ENCODE assay signal across 11 cellular contexts in genomic region chr6:34144581-34145160, GRCh38. TPM values are rescaled to one million over a fixed set of nuclear protein-coding genes. Genes with fewer than 3 reads are reported as not detected.
DNase-seq lines count a peak whose midpoint lies in the region; ATAC-seq and TF ChIP-seq lines count a peak whose summit lies in the region.
"Had no signal": no experiment of that assay in that cellular context is flagged by ENCODE, and none has a peak within 500 bp of the region (broad histone marks: within the 10 kb centered on the region; RNA-seq: fewer than 3 reads in every experiment).

No MANE protein-coding gene starts in this region.

- H4K5ac ChIP-seq in H9 (ENCODE audit: insufficient read length, low read depth, low read length), result no peak overlapping the region

- H3K4me3 Mint-ChIP-seq in H9, result peak overlapping the region; percentile 60 to 83
- peak overlapping the region; percentile 58 for H3K4me3 Mint-ChIP-seq in central memory CD8-positive, alpha-beta T cell
- H3K4me3 Mint-ChIP-seq in nephron, result peak overlapping the region; percentile 60 to 69 (median 64)

- no peak overlapping the region for H3K27ac Mint-ChIP-seq in H9
- no peak overlapping the region for H3K27ac Mint-ChIP-seq in central memory CD8-positive, alpha-beta T cell (ENCODE audit: low read depth)
- no peak overlapping the region for H3K27ac Mint-ChIP-seq in nephron

- BruUV-seq in A673 (replicated peaks; lab: Mats Ljungman, UMichigan), result no TSS peak

- no peaks in the 10 kb centered on the region for H4K20me1 ChIP-seq in H9 (ENCODE audit: control insufficient read depth, insufficient read depth, insufficient read length)

- no peak overlapping the region for H3K4ac ChIP-seq in H9 (ENCODE audit: low read depth, low read length)

- H2AK5ac ChIP-seq in H9 (ENCODE audit: insufficient read length, low read length), result no peak overlapping the region

- H3K27ac ChIP-seq in A673 (ENCODE audit: low read depth, low read length, poor library complexity, severe bottlenecking), result no peak overlapping the region
- H3K27ac ChIP-seq in H9 (ENCODE audit: insufficient read length, low read depth, low read length), result no peak overlapping the region
- H3K27ac ChIP-seq: brain microvascular endothelial cell had no signal

- H3K4me1 ChIP-seq in A673 (ENCODE audit: insufficient read depth, low read length, poor library complexity, severe bottlenecking) (peaks cover 16% of the 10 kb centered on the region), H9 (ENCODE audit: insufficient read depth, low read length) (peaks cover 12% of the 10 kb centered on the region; the same call in 1 of the 2 replicates)

- no peak overlapping the region for H2AFZ ChIP-seq in H9 (ENCODE audit: low read length)

- H3K4me1 Mint-ChIP-seq in H9 (peaks cover 49 to 65% of the 10 kb centered on the region in 2 experiments), nephron (peaks cover 51% of the 10 kb centered on the region)
- peaks cover 14% of the 10 kb centered on the region for H3K4me1 Mint-ChIP-seq in central memory CD8-positive, alpha-beta T cell

- 0 out of 2 replicates have a peak overlapping the region, but pooled peaks have one; percentile 9 for H3K14ac ChIP-seq in H9 (ENCODE audit: insufficient read depth, low read length)

- no peaks in the 10 kb centered on the region for H3K9me3 ChIP-seq in A673 (ENCODE audit: low read depth, low read length, poor library complexity, severe bottlenecking)
- H3K9me3 ChIP-seq in H9 (ENCODE audit: control insufficient read depth, low read depth, low read length), result no peaks in the 10 kb centered on the region

- intact Hi-C loops in A673 (cut with micrococcal nuclease; ENCODE audit: unreplicated experiment), result no loop called here
- intact Hi-C loops in sciatic nerve (cut with DNase I), result no loop called here

- H4K8ac ChIP-seq in H9 (replicated peaks; ENCODE audit: insufficient read length, low read depth, low read length), result no peak overlapping the region

- DNase-seq in A673 (ENCODE audit: low spot score), result no peak
- DNase-seq in H9, result peak; percentile 29
- no peak for DNase-seq in central memory CD8-positive, alpha-beta T cell (ENCODE audit: low spot score in 2 of 2)
- DNase-seq in NCI-H1105 treated with DMSO at 0.1 percent for 48 hours (lab: John Stamatoyannopoulos, UW), result no peak
- no peak for DNase-seq in NCI-H1694 treated with DMSO at 0.1 percent for 48 hours (lab: John Stamatoyannopoulos, UW)
- DNase-seq in sciatic nerve (ENCODE audit: low spot score), result no peak
- no peak for DNase-seq in NCI-H1694 (lab: John Stamatoyannopoulos, UW)

- POLR2A ChIA-PET in A673 (lab: Charles Lee; ENCODE audit: low non-redundant PET), result no interaction called here

- H3K9me3 Mint-ChIP-seq in H9 (no peaks in the 10 kb centered on the region), nephron (no peaks in the 10 kb centered on the region)
- H3K9me3 Mint-ChIP-seq in central memory CD8-positive, alpha-beta T cell, result no peaks in the 10 kb centered on the region

- H3K36me3 Mint-ChIP-seq in H9 (ENCODE audit: insufficient read depth in 1 of 3, low read depth in 3 of 3) (no peaks in the 10 kb centered on the region; a peak in 1 of 7 replicates), nephron (ENCODE audit: low read depth) (no peaks in the 10 kb centered on the region)
- peaks cover 4% of the 10 kb centered on the region for H3K36me3 Mint-ChIP-seq in central memory CD8-positive, alpha-beta T cell (ENCODE audit: insufficient read depth)

- H3K56ac ChIP-seq in H9 (ENCODE audit: insufficient read length, low read depth, low read length), result no peak overlapping the region

- ATAC-seq in central memory CD8-positive, alpha-beta T cell (replicated peaks; ENCODE audit: extremely low read depth, poor library complexity, severe bottlenecking), result no peak
- no peak for ATAC-seq in sciatic nerve

- H4K91ac ChIP-seq in H9 (ENCODE audit: insufficient read length, low read depth, low read length), result no peak overlapping the region

- no peak overlapping the region for H3K23ac ChIP-seq in H9 (ENCODE audit: insufficient read length, low read depth, low read length)

- peak overlapping the region; percentile 46 for H3K4me3 ChIP-seq in A673 (ENCODE audit: low read depth, low read length, poor library complexity, severe bottlenecking)

- H3K27me3 Mint-ChIP-seq in H9 (ENCODE audit: low read depth) (peaks cover 88% of the 10 kb centered on the region), nephron (ENCODE audit: low read depth) (peaks cover 84% of the 10 kb centered on the region)
- H3K27me3 Mint-ChIP-seq in central memory CD8-positive, alpha-beta T cell, result peaks cover 68% of the 10 kb centered on the region

- no peak overlapping the region for H2BK120ac ChIP-seq in H9 (ENCODE audit: low read depth, low read length, poor library complexity, severe bottlenecking)

- peak overlapping the region; percentile 48 for H3K4me2 ChIP-seq in H9 (ENCODE audit: insufficient read depth, insufficient read length, low read length)

- no peak overlapping the region for H2BK15ac ChIP-seq in H9 (ENCODE audit: low read depth, low read length)

- no peak overlapping the region for H2BK5ac ChIP-seq in H9 (ENCODE audit: insufficient read length, low read length)

- no peaks in the 10 kb centered on the region for H3K79me1 ChIP-seq in H9 (ENCODE audit: insufficient read depth, low read depth, low read length, poor library complexity, severe bottlenecking)

- TF ChIP-seq CTCF in A673 (conservative IDR thresholded peaks at IDR 0.05; ENCODE audit: low read depth, low read length) (no peak), H9 (conservative IDR thresholded peaks at IDR 0.05) (no peak), nephron (IDR thresholded peaks at IDR 0.05; ENCODE audit: unreplicated experiment in 3 of 3) (no peak)

- H3T11ph ChIP-seq in H9 (ENCODE audit: low read length), result no peak overlapping the region

- no peak overlapping the region for H2BK20ac ChIP-seq in H9 (ENCODE audit: low read depth, low read length, poor library complexity, severe bottlenecking)

- peaks cover 31% of the 10 kb centered on the region for H3K27me3 ChIP-seq in A673 (replicated peaks; ENCODE audit: insufficient read depth, low read depth, low read length, poor library complexity)
- H3K27me3 ChIP-seq in H9 (ENCODE audit: insufficient read depth, low read length), result peaks cover 7% of the 10 kb centered on the region; the same call in 1 of the 2 replicates

- no CpG with 5 or more reads among the region's 58 CpGs for WGBS in H9 (ENCODE audit: extremely low coverage, insufficient read length, low lambda C conversion rate)

- no peak overlapping the region for H3K18ac ChIP-seq in H9 (ENCODE audit: insufficient read length, low read depth, low read length)

- no peak overlapping the region for H3K9ac ChIP-seq in H9 (ENCODE audit: extremely low read depth, insufficient read length, low read length)

- H2BK12ac ChIP-seq in H9 (ENCODE audit: insufficient read length, low read depth, low read length), result no peak overlapping the region

- peaks cover 20% of the 10 kb centered on the region for H3K23me2 ChIP-seq in H9 (ENCODE audit: insufficient read length, low read depth, low read length, poor library complexity, severe bottlenecking)

- CTCF ChIA-PET in A673 (lab: Charles Lee), result interaction anchor here (1.1 kb wide), 1 partner anchor 117 kb away, joined by 3 read pairs; no protein-coding TSS in a partner anchor

- H3K79me2 ChIP-seq in H9 (ENCODE audit: insufficient read depth, low read length), result no peaks in the 10 kb centered on the region; the same call in 1 of the 2 replicates

- no peaks in the 10 kb centered on the region for H3K36me3 ChIP-seq in A673 (ENCODE audit: insufficient read depth, low read length, poor library complexity, severe bottlenecking)
- H3K36me3 ChIP-seq: brain microvascular endothelial cell had no signal

RNA-seq across cellular contexts. Expression of gene GRM4, which starts 1.2 kb away (rescaled TPM):
- total RNA-seq in A673 (2021) (0.26 and 0.41 TPM in 2 replicates), H9 (2021) (5.3 and 5.6 TPM in 2 replicates), sciatic nerve (not detected)
- total RNA-seq: left lobe of liver, LHCN-M2 had no signal
